In the genomic region with DNA sequence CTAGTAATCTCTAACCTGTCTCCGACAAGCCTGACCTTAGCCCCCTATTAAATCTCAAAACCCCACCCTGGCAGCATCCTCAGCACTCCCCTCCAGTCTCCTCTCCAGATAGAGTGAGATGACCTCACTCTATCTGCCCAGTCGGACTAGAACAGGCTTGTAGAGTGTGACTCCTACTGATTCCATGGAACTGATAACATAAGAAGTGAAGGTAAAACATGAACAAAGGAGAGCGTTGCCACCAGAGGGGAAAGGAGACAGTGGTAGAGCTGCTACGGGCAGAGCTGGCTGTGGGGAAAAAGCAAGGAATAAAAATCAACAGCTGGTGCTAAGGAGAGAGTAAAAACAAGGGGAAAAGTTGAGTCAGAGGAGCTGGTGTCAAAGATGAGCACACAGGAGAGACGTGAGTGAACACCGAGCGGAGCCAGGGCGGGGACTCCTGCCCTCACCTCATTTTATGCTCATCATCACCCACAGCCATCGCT, we compare ENCODE assay signal across 19 cellular contexts. TPM values are rescaled to one million over a fixed set of nuclear protein-coding genes. Genes with fewer than 3 reads are reported as not detected.
DNase-seq lines count a peak whose midpoint lies in the region; ATAC-seq and TF ChIP-seq lines count a peak whose summit lies in the region.
"Had no signal": no experiment of that assay in that cellular context is flagged by ENCODE, and none has a peak within 500 bp of the region (broad histone marks: within the 10 kb centered on the region; RNA-seq: fewer than 3 reads in every experiment).

No MANE protein-coding gene starts in this region.

- H3K4me1 ChIP-seq in OCI-LY7 (ENCODE audit: insufficient read depth, low read length, poor library complexity, severe bottlenecking) (peaks cover 99% of the 10 kb centered on the region), left ventricle myocardium inferior (peaks cover 96% of the 10 kb centered on the region)

- POLR2A ChIA-PET in OCI-LY7 (lab: Charles Lee) = interaction anchor here (0.7 to 8.1 kb wide), 9 partner anchors 11 to 79 kb away, joined by 3 to 115 read pairs (median 5); no protein-coding TSS in a partner anchor

- peaks cover 17% of the 10 kb centered on the region; the same call in 1 of the 2 replicates for H3K79me2 ChIP-seq in OCI-LY7 (ENCODE audit: insufficient read depth, low read depth, low read length)

- H3K9me2 ChIP-seq in OCI-LY7 (ENCODE audit: insufficient read depth, low read length) = no peaks in the 10 kb centered on the region

- in situ Hi-C loops in G401 (cut with HindIII; ENCODE audit: low sequenced_read_pairs) = no loop called here

- no peak overlapping the region for H3K4me3 Mint-ChIP-seq in activated CD4-positive, alpha-beta T cell treated with anti-CD3 and anti-CD28 coated beads, Interleukin-2, amount 10 ng/mL, durations not matched to agents 24 days and 14 days
- H3K4me3 Mint-ChIP-seq: central memory CD8-positive, alpha-beta T cell had no signal

- no peaks in the 10 kb centered on the region for H4K20me1 ChIP-seq in OCI-LY7 (ENCODE audit: insufficient read depth, low read length)

- H3K27me3 ChIP-seq in left ventricle myocardium inferior (ENCODE audit: low read depth) = no peaks in the 10 kb centered on the region
- H3K27me3 ChIP-seq: esophagus squamous epithelium had no signal

- no peaks in the 10 kb centered on the region for H3K9me3 ChIP-seq in OCI-LY7 (ENCODE audit: low read length)
- no peaks in the 10 kb centered on the region for H3K9me3 ChIP-seq in left ventricle myocardium inferior (replicated peaks)
- H3K9me3 ChIP-seq: esophagus squamous epithelium, psoas muscle had no signal

- no TSS peak for BruUV-seq in OCI-LY7 (replicated peaks; lab: Mats Ljungman, UMichigan)

- no peaks in the 10 kb centered on the region for H3K36me3 Mint-ChIP-seq in activated CD4-positive, alpha-beta T cell treated with anti-CD3 and anti-CD28 coated beads, Interleukin-2, amount 10 ng/mL, durations not matched to agents 24 days and 14 days (ENCODE audit: low read depth)

- H3K4me1 Mint-ChIP-seq in activated CD4-positive, alpha-beta T cell treated with anti-CD3 and anti-CD28 coated beads, Interleukin-2, amount 10 ng/mL, durations not matched to agents 24 days and 14 days = peaks cover 44% of the 10 kb centered on the region

- peaks cover 11% of the 10 kb centered on the region for H3K9me3 Mint-ChIP-seq in activated CD4-positive, alpha-beta T cell treated with anti-CD3 and anti-CD28 coated beads, Interleukin-2, amount 10 ng/mL, durations not matched to agents 24 days and 14 days
- H3K9me3 Mint-ChIP-seq: central memory CD8-positive, alpha-beta T cell had no signal

- peak overlapping the region; percentile 64; the same call in 1 of the 2 replicates for H3K4me2 ChIP-seq in OCI-LY7 (ENCODE audit: low read length)

- H3K27ac Mint-ChIP-seq in activated CD4-positive, alpha-beta T cell treated with anti-CD3 and anti-CD28 coated beads, Interleukin-2, amount 10 ng/mL, durations not matched to agents 24 days and 14 days = no peak overlapping the region

- intact Hi-C loops in activated CD4-positive, alpha-beta T cell treated with anti-CD3 and anti-CD28 coated beads, Interleukin-2, amount 10 ng/mL, durations not matched to agents 24 days and 14 days (cut with micrococcal nuclease) = no loop called here
- intact Hi-C loops in OCI-LY7 (cut with micrococcal nuclease; ENCODE audit: unreplicated experiment) = no loop called here
- intact Hi-C loops in left ventricle myocardium inferior (cut with micrococcal nuclease) = no loop called here

- H3K27ac ChIP-seq in OCI-LY7 (ENCODE audit: low read depth, low read length, poor library complexity, severe bottlenecking) = no peak overlapping the region
- H3K27ac ChIP-seq in left ventricle myocardium inferior (replicated peaks) = peak overlapping the region; percentile 77
- H3K27ac ChIP-seq: esophagus squamous epithelium, psoas muscle had no signal

- CTCF ChIA-PET in OCI-LY7 (lab: Charles Lee; ENCODE audit: unreplicated experiment) = interaction anchor here (1.2 to 2.0 kb wide), 3 partner anchors 11 to 33 kb away, joined by 3 to 6 read pairs (median 3); no protein-coding TSS in a partner anchor

- H2AFZ ChIP-seq in OCI-LY7 (ENCODE audit: low read length) = no peak overlapping the region; the same call in 1 of the 2 replicates

- H3K27me3 Mint-ChIP-seq in activated CD4-positive, alpha-beta T cell treated with anti-CD3 and anti-CD28 coated beads, Interleukin-2, amount 10 ng/mL, durations not matched to agents 24 days and 14 days = no peaks in the 10 kb centered on the region
- H3K27me3 Mint-ChIP-seq: central memory CD8-positive, alpha-beta T cell had no signal

- TF ChIP-seq CTCF in OCI-LY7 (conservative IDR thresholded peaks at IDR 0.05; ENCODE audit: low read length) (no peak), left ventricle myocardium inferior (IDR thresholded peaks at IDR 0.05; ENCODE audit: borderline replicate concordance) (no peak), omental fat pad (IDR thresholded peaks at IDR 0.05) (no peak)

- no peak overlapping the region for H3K4me3 ChIP-seq in OCI-LY7 (ENCODE audit: low read depth, low read length, poor library complexity, severe bottlenecking)
- H3K4me3 ChIP-seq in left ventricle myocardium inferior = peak overlapping the region; percentile 29
- H3K4me3 ChIP-seq: esophagus squamous epithelium, psoas muscle had no signal

- peak; percentile 65 for ATAC-seq in omental fat pad (ENCODE audit: low FRiP score)
- ATAC-seq in GM18511 (IDR thresholded peaks at IDR 0.05; ENCODE audit: unreplicated experiment) = no peak
- ATAC-seq: psoas muscle had no signal

- no peaks in the 10 kb centered on the region for H3K36me3 ChIP-seq in OCI-LY7 (ENCODE audit: insufficient read depth, low read length)
- no peaks in the 10 kb centered on the region for H3K36me3 ChIP-seq in left ventricle myocardium inferior

- peak; percentile 20 for DNase-seq in activated CD4-positive, alpha-beta T cell treated with anti-CD3 and anti-CD28 coated beads for 48 hours
- no peak for DNase-seq in activated CD4-positive, alpha-beta T cell treated with anti-CD3 and anti-CD28 coated beads, Interleukin-2, amount 10 ng/mL, durations not matched to agents 24 days and 14 days
- DNase-seq in OCI-LY7 (ENCODE audit: low spot score) (no peak), left ventricle myocardium inferior (no peak), omental fat pad (ENCODE audit: low spot score) (no peak), NCI-H2107 treated with DMSO at 0.1 percent for 48 hours (lab: John Stamatoyannopoulos, UW; ENCODE audit: unreplicated experiment) (no peak), G401 (ENCODE audit: low spot score) (no peak)
- DNase-seq: ACHN; activated naive CD4-positive, alpha-beta T cell treated with Interleukin-2 at 50 U/mL for 16 hours; Calu3; esophagus squamous epithelium; NCI-H1105; NCI-H524; psoas muscle; RPMI8226; stimulated activated CD4-positive, alpha-beta T cell treated with anti-CD3 and anti-CD28 coated beads, Interleukin-4, amount 100 ng/mL, for 1 hour; T1000 had no signal

RNA-seq across cellular contexts. Expression of a gene that starts 35.9 kb away (rescaled TPM):
- 3.1 and 4.1 TPM in 2 replicates for total RNA-seq in activated CD4-positive, alpha-beta T cell treated with anti-CD3 and anti-CD28 coated beads, Interleukin-2, amount 10 ng/mL, durations not matched to agents 24 days and 14 days
- 13.5 and 16.0 TPM in 2 replicates for total RNA-seq in OCI-LY7 (2014; rRNA removed; shearing (Covaris generic))
- total RNA-seq in OCI-LY7 (2022) (6.2 and 7.8 TPM in 2 replicates), left ventricle myocardium inferior (127 TPM), omental fat pad (100 to 1,000 TPM in 1 of 4 donors, 10 to 100 TPM in 3; 20.5 to 111 (median 39.8) TPM)
- total RNA-seq in G401 (2014; rRNA removed; shearing (Covaris generic)) = not detected in 2 replicates
